Comparison of ENCODE assay signal across 1 cellular context in the genomic region with DNA sequence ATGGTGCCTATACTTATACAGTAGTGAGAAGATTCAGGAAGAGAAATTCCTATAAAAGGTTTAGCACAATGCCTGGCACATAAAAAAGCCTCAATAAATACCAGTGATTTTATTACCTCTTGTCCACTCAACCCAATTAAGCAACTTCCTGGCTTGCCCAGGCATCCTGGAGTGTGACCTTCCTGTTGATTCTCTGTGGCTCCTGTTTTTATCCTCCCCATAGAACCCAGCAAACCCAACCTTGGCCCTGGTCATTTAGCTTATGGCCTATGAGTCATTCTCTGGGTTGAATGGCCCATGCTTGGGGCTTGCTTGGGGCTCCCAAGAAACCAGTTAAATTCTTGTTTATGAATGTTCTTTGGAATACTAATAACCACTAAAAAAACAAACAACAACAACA.
TF ChIP-seq lines count a peak whose summit lies in the region.

No MANE protein-coding gene starts in this region.

TF ChIP-seq in HepG2, 621 proteins besides CTCF, POLR2A, EP300 and RAD21 (continues in another document):
- TF ChIP-seq ZNF589 (CRISPR knock-in tag; conservative IDR thresholded peaks at IDR 0.05) (no peak), RARG (CRISPR knock-in tag; IDR thresholded peaks at IDR 0.05; ENCODE audit: low read depth) (no peak), SNAI1 (CRISPR knock-in tag; IDR thresholded peaks at IDR 0.05; ENCODE audit: borderline replicate concordance) (no peak), NFYC (CRISPR knock-in tag; IDR thresholded peaks at IDR 0.05) (no peak), FLYWCH1 (CRISPR knock-in tag; IDR thresholded peaks at IDR 0.05) (no peak), TBL1XR1 (IDR thresholded peaks at IDR 0.05; ENCODE audit: borderline replicate concordance, low read length, partially characterized antibody) (no peak), ZNF274 (CRISPR knock-in tag; IDR thresholded peaks at IDR 0.05) (no peak), YY1 (IDR thresholded peaks at IDR 0.05; ENCODE audit: insufficient read depth, insufficient replicate concordance, low read depth, low read length) (no peak), EED (CRISPR knock-in tag; IDR thresholded peaks at IDR 0.05) (no peak), BRD4 (CRISPR knock-in tag; IDR thresholded peaks at IDR 0.05) (no peak), TCF12 (IDR thresholded peaks at IDR 0.05) (no peak), TCF12 (CRISPR knock-in tag; IDR thresholded peaks at IDR 0.05) (no peak), NR2F2 (IDR thresholded peaks at IDR 0.05; ENCODE audit: borderline replicate concordance, low read depth) (no peak), FOXK1 (CRISPR knock-in tag; IDR thresholded peaks at IDR 0.05; ENCODE audit: borderline replicate concordance, low read depth) (no peak), ELF3 (CRISPR knock-in tag; IDR thresholded peaks at IDR 0.05) (peak; percentile 30; the same call in 1 of the 2 replicates), ZNF761 (CRISPR knock-in tag; conservative IDR thresholded peaks at IDR 0.05) (no peak), ATRX (CRISPR knock-in tag; IDR thresholded peaks at IDR 0.05; ENCODE audit: borderline replicate concordance) (no peak), NPAS2 (CRISPR knock-in tag; IDR thresholded peaks at IDR 0.05; ENCODE audit: borderline replicate concordance) (no peak), NFE2L1 (CRISPR knock-in tag; IDR thresholded peaks at IDR 0.05; ENCODE audit: borderline replicate concordance) (no peak), ZNF883 (CRISPR knock-in tag; IDR thresholded peaks at IDR 0.05; ENCODE audit: not compliant biosample characterization) (no peak), HNF4A (CRISPR knock-in tag; IDR thresholded peaks at IDR 0.05) (no peak), RFXANK (CRISPR knock-in tag; IDR thresholded peaks at IDR 0.05) (no peak), SATB2 (CRISPR knock-in tag; IDR thresholded peaks at IDR 0.05) (no peak), ZNF557 (CRISPR knock-in tag; IDR thresholded peaks at IDR 0.05) (no peak), NR2F6 (IDR thresholded peaks at IDR 0.05) (no peak), NR2F6 (CRISPR knock-in tag; IDR thresholded peaks at IDR 0.05) (peak; percentile 50), YEATS2 (CRISPR knock-in tag; IDR thresholded peaks at IDR 0.05; ENCODE audit: borderline replicate concordance) (no peak), ZNF12 (CRISPR knock-in tag; IDR thresholded peaks at IDR 0.05) (no peak), GPN1 (CRISPR knock-in tag; IDR thresholded peaks at IDR 0.05; ENCODE audit: borderline replicate concordance) (no peak), ZNF430 (CRISPR knock-in tag; IDR thresholded peaks at IDR 0.05) (no peak), DNMT3B (CRISPR knock-in tag; conservative IDR thresholded peaks at IDR 0.05) (no peak), ZSCAN12 (CRISPR knock-in tag; IDR thresholded peaks at IDR 0.05) (no peak), KAT2B (IDR thresholded peaks at IDR 0.05; ENCODE audit: borderline replicate concordance, low read depth, low read length) (no peak), ETV5 (CRISPR knock-in tag; IDR thresholded peaks at IDR 0.05; ENCODE audit: borderline replicate concordance) (peak; percentile 69; the same call in 1 of the 2 replicates), NCOA2 (CRISPR knock-in tag; IDR thresholded peaks at IDR 0.05) (no peak), CBFB (CRISPR knock-in tag; IDR thresholded peaks at IDR 0.05) (no peak), FOSL2 (CRISPR knock-in tag; IDR thresholded peaks at IDR 0.05) (peak; percentile 72), MZF1 (CRISPR knock-in tag; IDR thresholded peaks at IDR 0.05; ENCODE audit: borderline replicate concordance) (no peak), RNF2 (conservative IDR thresholded peaks at IDR 0.05; ENCODE audit: low read depth) (no peak), PHF5A (CRISPR knock-in tag; IDR thresholded peaks at IDR 0.05; ENCODE audit: low read depth, unreplicated experiment) (no peak), ZFY (CRISPR knock-in tag; IDR thresholded peaks at IDR 0.05) (no peak), NFATC3 (CRISPR knock-in tag; IDR thresholded peaks at IDR 0.05) (no peak), RARA (CRISPR knock-in tag; IDR thresholded peaks at IDR 0.05) (peak; percentile 33; the same call in 1 of the 2 replicates), GTF2F1 (IDR thresholded peaks at IDR 0.05; ENCODE audit: low read length) (no peak)
- TF ChIP-seq, protein P1, sequence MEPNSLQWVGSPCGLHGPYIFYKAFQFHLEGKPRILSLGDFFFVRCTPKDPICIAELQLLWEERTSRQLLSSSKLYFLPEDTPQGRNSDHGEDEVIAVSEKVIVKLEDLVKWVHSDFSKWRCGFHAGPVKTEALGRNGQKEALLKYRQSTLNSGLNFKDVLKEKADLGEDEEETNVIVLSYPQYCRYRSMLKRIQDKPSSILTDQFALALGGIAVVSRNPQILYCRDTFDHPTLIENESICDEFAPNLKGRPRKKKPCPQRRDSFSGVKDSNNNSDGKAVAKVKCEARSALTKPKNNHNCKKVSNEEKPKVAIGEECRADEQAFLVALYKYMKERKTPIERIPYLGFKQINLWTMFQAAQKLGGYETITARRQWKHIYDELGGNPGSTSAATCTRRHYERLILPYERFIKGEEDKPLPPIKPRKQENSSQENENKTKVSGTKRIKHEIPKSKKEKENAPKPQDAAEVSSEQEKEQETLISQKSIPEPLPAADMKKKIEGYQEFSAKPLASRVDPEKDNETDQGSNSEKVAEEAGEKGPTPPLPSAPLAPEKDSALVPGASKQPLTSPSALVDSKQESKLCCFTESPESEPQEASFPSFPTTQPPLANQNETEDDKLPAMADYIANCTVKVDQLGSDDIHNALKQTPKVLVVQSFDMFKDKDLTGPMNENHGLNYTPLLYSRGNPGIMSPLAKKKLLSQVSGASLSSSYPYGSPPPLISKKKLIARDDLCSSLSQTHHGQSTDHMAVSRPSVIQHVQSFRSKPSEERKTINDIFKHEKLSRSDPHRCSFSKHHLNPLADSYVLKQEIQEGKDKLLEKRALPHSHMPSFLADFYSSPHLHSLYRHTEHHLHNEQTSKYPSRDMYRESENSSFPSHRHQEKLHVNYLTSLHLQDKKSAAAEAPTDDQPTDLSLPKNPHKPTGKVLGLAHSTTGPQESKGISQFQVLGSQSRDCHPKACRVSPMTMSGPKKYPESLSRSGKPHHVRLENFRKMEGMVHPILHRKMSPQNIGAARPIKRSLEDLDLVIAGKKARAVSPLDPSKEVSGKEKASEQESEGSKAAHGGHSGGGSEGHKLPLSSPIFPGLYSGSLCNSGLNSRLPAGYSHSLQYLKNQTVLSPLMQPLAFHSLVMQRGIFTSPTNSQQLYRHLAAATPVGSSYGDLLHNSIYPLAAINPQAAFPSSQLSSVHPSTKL (CRISPR knock-in tag; IDR thresholded peaks at IDR 0.05): peak; percentile 34
- TF ChIP-seq, protein P2, sequence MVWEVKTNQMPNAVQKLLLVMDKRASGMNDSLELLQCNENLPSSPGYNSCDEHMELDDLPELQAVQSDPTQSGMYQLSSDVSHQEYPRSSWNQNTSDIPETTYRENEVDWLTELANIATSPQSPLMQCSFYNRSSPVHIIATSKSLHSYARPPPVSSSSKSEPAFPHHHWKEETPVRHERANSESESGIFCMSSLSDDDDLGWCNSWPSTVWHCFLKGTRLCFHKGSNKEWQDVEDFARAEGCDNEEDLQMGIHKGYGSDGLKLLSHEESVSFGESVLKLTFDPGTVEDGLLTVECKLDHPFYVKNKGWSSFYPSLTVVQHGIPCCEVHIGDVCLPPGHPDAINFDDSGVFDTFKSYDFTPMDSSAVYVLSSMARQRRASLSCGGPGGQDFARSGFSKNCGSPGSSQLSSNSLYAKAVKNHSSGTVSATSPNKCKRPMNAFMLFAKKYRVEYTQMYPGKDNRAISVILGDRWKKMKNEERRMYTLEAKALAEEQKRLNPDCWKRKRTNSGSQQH (CRISPR knock-in tag; IDR thresholded peaks at IDR 0.05; ENCODE audit: low read depth): no peak
- TF ChIP-seq, protein P3, sequence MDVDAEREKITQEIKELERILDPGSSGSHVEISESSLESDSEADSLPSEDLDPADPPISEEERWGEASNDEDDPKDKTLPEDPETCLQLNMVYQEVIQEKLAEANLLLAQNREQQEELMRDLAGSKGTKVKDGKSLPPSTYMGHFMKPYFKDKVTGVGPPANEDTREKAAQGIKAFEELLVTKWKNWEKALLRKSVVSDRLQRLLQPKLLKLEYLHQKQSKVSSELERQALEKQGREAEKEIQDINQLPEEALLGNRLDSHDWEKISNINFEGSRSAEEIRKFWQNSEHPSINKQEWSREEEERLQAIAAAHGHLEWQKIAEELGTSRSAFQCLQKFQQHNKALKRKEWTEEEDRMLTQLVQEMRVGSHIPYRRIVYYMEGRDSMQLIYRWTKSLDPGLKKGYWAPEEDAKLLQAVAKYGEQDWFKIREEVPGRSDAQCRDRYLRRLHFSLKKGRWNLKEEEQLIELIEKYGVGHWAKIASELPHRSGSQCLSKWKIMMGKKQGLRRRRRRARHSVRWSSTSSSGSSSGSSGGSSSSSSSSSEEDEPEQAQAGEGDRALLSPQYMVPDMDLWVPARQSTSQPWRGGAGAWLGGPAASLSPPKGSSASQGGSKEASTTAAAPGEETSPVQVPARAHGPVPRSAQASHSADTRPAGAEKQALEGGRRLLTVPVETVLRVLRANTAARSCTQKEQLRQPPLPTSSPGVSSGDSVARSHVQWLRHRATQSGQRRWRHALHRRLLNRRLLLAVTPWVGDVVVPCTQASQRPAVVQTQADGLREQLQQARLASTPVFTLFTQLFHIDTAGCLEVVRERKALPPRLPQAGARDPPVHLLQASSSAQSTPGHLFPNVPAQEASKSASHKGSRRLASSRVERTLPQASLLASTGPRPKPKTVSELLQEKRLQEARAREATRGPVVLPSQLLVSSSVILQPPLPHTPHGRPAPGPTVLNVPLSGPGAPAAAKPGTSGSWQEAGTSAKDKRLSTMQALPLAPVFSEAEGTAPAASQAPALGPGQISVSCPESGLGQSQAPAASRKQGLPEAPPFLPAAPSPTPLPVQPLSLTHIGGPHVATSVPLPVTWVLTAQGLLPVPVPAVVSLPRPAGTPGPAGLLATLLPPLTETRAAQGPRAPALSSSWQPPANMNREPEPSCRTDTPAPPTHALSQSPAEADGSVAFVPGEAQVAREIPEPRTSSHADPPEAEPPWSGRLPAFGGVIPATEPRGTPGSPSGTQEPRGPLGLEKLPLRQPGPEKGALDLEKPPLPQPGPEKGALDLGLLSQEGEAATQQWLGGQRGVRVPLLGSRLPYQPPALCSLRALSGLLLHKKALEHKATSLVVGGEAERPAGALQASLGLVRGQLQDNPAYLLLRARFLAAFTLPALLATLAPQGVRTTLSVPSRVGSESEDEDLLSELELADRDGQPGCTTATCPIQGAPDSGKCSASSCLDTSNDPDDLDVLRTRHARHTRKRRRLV (CRISPR knock-in tag; IDR thresholded peaks at IDR 0.05): no peak
- TF ChIP-seq, protein P4, sequence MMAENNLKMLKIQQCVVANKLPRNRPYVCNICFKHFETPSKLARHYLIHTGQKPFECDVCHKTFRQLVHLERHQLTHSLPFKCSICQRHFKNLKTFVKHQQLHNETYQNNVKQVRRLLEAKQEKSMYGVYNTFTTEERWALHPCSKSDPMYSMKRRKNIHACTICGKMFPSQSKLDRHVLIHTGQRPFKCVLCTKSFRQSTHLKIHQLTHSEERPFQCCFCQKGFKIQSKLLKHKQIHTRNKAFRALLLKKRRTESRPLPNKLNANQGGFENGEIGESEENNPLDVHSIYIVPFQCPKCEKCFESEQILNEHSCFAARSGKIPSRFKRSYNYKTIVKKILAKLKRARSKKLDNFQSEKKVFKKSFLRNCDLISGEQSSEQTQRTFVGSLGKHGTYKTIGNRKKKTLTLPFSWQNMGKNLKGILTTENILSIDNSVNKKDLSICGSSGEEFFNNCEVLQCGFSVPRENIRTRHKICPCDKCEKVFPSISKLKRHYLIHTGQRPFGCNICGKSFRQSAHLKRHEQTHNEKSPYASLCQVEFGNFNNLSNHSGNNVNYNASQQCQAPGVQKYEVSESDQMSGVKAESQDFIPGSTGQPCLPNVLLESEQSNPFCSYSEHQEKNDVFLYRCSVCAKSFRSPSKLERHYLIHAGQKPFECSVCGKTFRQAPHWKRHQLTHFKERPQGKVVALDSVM (CRISPR knock-in tag; IDR thresholded peaks at IDR 0.05): no peak
- TF ChIP-seq, protein P5, sequence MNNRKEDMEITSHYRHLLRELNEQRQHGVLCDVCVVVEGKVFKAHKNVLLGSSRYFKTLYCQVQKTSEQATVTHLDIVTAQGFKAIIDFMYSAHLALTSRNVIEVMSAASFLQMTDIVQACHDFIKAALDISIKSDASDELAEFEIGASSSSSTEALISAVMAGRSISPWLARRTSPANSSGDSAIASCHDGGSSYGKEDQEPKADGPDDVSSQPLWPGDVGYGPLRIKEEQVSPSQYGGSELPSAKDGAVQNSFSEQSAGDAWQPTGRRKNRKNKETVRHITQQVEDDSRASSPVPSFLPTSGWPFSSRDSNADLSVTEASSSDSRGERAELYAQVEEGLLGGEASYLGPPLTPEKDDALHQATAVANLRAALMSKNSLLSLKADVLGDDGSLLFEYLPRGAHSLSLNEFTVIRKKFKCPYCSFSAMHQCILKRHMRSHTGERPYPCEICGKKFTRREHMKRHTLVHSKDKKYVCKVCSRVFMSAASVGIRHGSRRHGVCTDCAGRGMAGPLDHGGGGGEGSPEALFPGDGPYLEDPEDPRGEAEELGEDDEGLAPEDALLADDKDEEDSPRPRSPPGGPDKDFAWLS (CRISPR knock-in tag; IDR thresholded peaks at IDR 0.05; ENCODE audit: borderline replicate concordance): no peak
- TF ChIP-seq, protein P6, sequence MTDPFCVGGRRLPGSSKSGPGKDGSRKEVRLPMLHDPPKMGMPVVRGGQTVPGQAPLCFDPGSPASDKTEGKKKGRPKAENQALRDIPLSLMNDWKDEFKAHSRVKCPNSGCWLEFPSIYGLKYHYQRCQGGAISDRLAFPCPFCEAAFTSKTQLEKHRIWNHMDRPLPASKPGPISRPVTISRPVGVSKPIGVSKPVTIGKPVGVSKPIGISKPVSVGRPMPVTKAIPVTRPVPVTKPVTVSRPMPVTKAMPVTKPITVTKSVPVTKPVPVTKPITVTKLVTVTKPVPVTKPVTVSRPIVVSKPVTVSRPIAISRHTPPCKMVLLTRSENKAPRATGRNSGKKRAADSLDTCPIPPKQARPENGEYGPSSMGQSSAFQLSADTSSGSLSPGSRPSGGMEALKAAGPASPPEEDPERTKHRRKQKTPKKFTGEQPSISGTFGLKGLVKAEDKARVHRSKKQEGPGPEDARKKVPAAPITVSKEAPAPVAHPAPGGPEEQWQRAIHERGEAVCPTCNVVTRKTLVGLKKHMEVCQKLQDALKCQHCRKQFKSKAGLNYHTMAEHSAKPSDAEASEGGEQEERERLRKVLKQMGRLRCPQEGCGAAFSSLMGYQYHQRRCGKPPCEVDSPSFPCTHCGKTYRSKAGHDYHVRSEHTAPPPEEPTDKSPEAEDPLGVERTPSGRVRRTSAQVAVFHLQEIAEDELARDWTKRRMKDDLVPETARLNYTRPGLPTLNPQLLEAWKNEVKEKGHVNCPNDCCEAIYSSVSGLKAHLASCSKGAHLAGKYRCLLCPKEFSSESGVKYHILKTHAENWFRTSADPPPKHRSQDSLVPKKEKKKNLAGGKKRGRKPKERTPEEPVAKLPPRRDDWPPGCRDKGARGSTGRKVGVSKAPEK (CRISPR knock-in tag; IDR thresholded peaks at IDR 0.05; ENCODE audit: borderline replicate concordance): no peak
- TF ChIP-seq, protein P7, sequence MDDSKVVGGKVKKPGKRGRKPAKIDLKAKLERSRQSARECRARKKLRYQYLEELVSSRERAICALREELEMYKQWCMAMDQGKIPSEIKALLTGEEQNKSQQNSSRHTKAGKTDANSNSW (CRISPR knock-in tag; IDR thresholded peaks at IDR 0.05; ENCODE audit: borderline replicate concordance): no peak
